In genomic region chr11:16968196-16968595, GRCh38 we compare ENCODE assay signal across 13 cellular contexts. TPM values are rescaled to one million over a fixed set of nuclear protein-coding genes. Genes with fewer than 3 reads are reported as not detected.
DNase-seq lines count a peak whose midpoint lies in the region; ATAC-seq and TF ChIP-seq lines count a peak whose summit lies in the region.
"Had no signal": no experiment of that assay in that cellular context is flagged by ENCODE, and none has a peak within 500 bp of the region (broad histone marks: within the 10 kb centered on the region; RNA-seq: fewer than 3 reads in every experiment).

No MANE protein-coding gene starts in this region.

- peaks cover 19% of the 10 kb centered on the region; the same call in 1 of the 2 replicates for H3K79me2 ChIP-seq in Loucy (ENCODE audit: insufficient read depth, low read length)
- H3K79me2 ChIP-seq in trophoblast cell (ENCODE audit: control insufficient read depth, insufficient read depth, low read length, poor library complexity), result no peaks in the 10 kb centered on the region

- in situ Hi-C loops in transverse colon (cut with MboI; ENCODE audit: low pct_ligation_motif_present in 1 of 4, low pct_unique_long_range_greater_than_20kb in 1 of 4, low sequenced_read_pairs in 3 of 4), result no loop called here

- H3K9me3 ChIP-seq in Loucy (ENCODE audit: insufficient read depth, low read depth, low read length) (no peaks in the 10 kb centered on the region), duodenal mucosa (ENCODE audit: control insufficient read depth in 1 of 2, low read length in 2 of 2) (no peaks in the 10 kb centered on the region), trophoblast cell (ENCODE audit: insufficient read depth, low read depth, low read length) (no peaks in the 10 kb centered on the region), transverse colon (no peaks in the 10 kb centered on the region)

- no peaks in the 10 kb centered on the region for H3K27me3 ChIP-seq in Loucy (ENCODE audit: insufficient read depth, low read length, poor library complexity, severe bottlenecking)
- no peaks in the 10 kb centered on the region for H3K27me3 ChIP-seq in duodenal mucosa (ENCODE audit: control insufficient read depth in 1 of 2, insufficient read depth in 2 of 2, low read length in 2 of 2)
- H3K27me3 ChIP-seq in trophoblast cell (ENCODE audit: insufficient read depth, low read length), result no peaks in the 10 kb centered on the region
- no peaks in the 10 kb centered on the region for H3K27me3 ChIP-seq in transverse colon

- TF ChIP-seq EP300 in transverse colon (IDR thresholded peaks at IDR 0.05; ENCODE audit: low read depth), result no peak

- no peaks in the 10 kb centered on the region for H3F3A ChIP-seq in Loucy (ENCODE audit: low read depth)

- no peak overlapping the region for H2BK5ac ChIP-seq in trophoblast cell (ENCODE audit: low read depth, low read length, poor library complexity)

- no peaks in the 10 kb centered on the region; the same call in 1 of the 2 replicates for H3K36me3 ChIP-seq in Loucy (ENCODE audit: insufficient read depth, low read length)
- peaks cover 0 to 3% of the 10 kb centered on the region in 2 donors for H3K36me3 ChIP-seq in duodenal mucosa (ENCODE audit: control insufficient read depth in 1 of 2, insufficient read depth in 2 of 2, low read length in 2 of 2)
- H3K36me3 ChIP-seq in trophoblast cell (ENCODE audit: control insufficient read depth in 1 of 2, insufficient read depth in 2 of 2, low read length in 2 of 2), result no peaks in the 10 kb centered on the region
- no peaks in the 10 kb centered on the region for H3K36me3 ChIP-seq in transverse colon

- no peaks in the 10 kb centered on the region for H4K20me1 ChIP-seq in Loucy (ENCODE audit: insufficient read depth, low read length, poor library complexity, severe bottlenecking)

- H3K4me2 ChIP-seq in Loucy (ENCODE audit: low read depth, low read length, poor library complexity, severe bottlenecking), result peak overlapping the region; percentile 5
- no peak overlapping the region for H3K4me2 ChIP-seq in trophoblast cell (ENCODE audit: low read length)

- no peak overlapping the region for H3K9ac ChIP-seq in Loucy (ENCODE audit: low read depth, low read length, poor library complexity, severe bottlenecking)
- H3K9ac ChIP-seq in duodenal mucosa (ENCODE audit: low read depth in 1 of 2, low read length in 2 of 2), result peak overlapping the region in 1 of 2 donors; percentile 59
- no peak overlapping the region for H3K9ac ChIP-seq in trophoblast cell (ENCODE audit: low read length)

- no peaks in the 10 kb centered on the region for H3K9me2 ChIP-seq in Loucy (replicated peaks; ENCODE audit: low read depth, low read length)

- H4K12ac ChIP-seq in trophoblast cell (ENCODE audit: low read depth, low read length), result no peak overlapping the region

- H2AK5ac ChIP-seq in trophoblast cell (ENCODE audit: low read length), result no peak overlapping the region

- no CpG with 5 or more reads among the region's 2 CpGs for WGBS in trophoblast cell (ENCODE audit: extremely low coverage, insufficient coverage, insufficient read length)
- WGBS in transverse colon (ENCODE audit: low coverage in 1 of 2), 2 donors, result 67% methylated on average over 2 of the region's 2 CpGs; no CpG with 5 or more reads in 1 of the 2 donors

- H3K4me1 ChIP-seq in Loucy (ENCODE audit: insufficient read depth, low read length, poor library complexity, severe bottlenecking) (peaks cover 43% of the 10 kb centered on the region), duodenal mucosa (ENCODE audit: control insufficient read depth in 1 of 2, insufficient read depth in 2 of 2, low read length in 2 of 2) (peaks cover 52 to 59% of the 10 kb centered on the region in 2 donors), trophoblast cell (ENCODE audit: control insufficient read depth in 1 of 2, insufficient read depth in 2 of 2, low read length in 2 of 2) (no peaks in the 10 kb centered on the region), transverse colon (peaks cover 0 to 67% (median 32%) of the 10 kb centered on the region in 4 donors)

- no peak overlapping the region for H3K4ac ChIP-seq in trophoblast cell (ENCODE audit: low read depth, low read length)

- H3K27ac ChIP-seq in duodenal mucosa (ENCODE audit: low read depth, low read length), result peak overlapping the region; percentile 24
- no peak overlapping the region for H3K27ac ChIP-seq in trophoblast cell (ENCODE audit: low read depth, low read length)
- H3K27ac ChIP-seq in transverse colon, result peak overlapping the region; percentile 77 to 81 (median 80)
- H3K27ac ChIP-seq: RWPE1 had no signal

- H2BK12ac ChIP-seq in trophoblast cell (ENCODE audit: low read length), result no peak overlapping the region

- no peak overlapping the region for H4K91ac ChIP-seq in trophoblast cell (ENCODE audit: low read depth, low read length)

- H3K18ac ChIP-seq in trophoblast cell (ENCODE audit: low read length), result no peak overlapping the region

- H3K23ac ChIP-seq in trophoblast cell (ENCODE audit: low read length), result no peak overlapping the region

- TF ChIP-seq CTCF in Loucy (conservative IDR thresholded peaks at IDR 0.05; ENCODE audit: low read length) (no peak), transverse colon (IDR thresholded peaks at IDR 0.05) (no peak)

- ATAC-seq in HG02759 (IDR thresholded peaks at IDR 0.05; ENCODE audit: unreplicated experiment), result no peak
- no peak for ATAC-seq in GM19324 (IDR thresholded peaks at IDR 0.05; ENCODE audit: low FRiP score, unreplicated experiment)

- no peaks in the 10 kb centered on the region for H3K79me1 ChIP-seq in trophoblast cell (ENCODE audit: low read length)

- H2AFZ ChIP-seq in Loucy (ENCODE audit: low read length) (no peak overlapping the region), trophoblast cell (ENCODE audit: insufficient read depth, low read length, poor library complexity) (no peak overlapping the region)

- TF ChIP-seq POLR2A in transverse colon (IDR thresholded peaks at IDR 0.05), result no peak

- no peak overlapping the region for H2BK120ac ChIP-seq in trophoblast cell (ENCODE audit: insufficient read depth, low read length, poor library complexity)

- DNase-seq in trophoblast cell, result no peak
- DNase-seq in transverse colon, result no peak
- no peak for DNase-seq in activated effector memory CD4-positive, alpha-beta T cell treated with anti-CD3 and anti-CD28 coated beads, Interleukin-2, amount 50 U/mL, for 16 hours
- DNase-seq: MV-4-11, NCI-H1417 treated with DMSO at 0.1 percent for 48 hours, NCI-H2171 treated with DMSO at 0.1 percent for 48 hours, NCI-H446 treated with DMSO at 0.1 percent for 48 hours, NCI-H748 treated with DMSO at 0.1 percent for 48 hours had no signal

- intact Hi-C loops in transverse colon (cut with DNase I; ENCODE audit: low total_unique reads), result no loop called here

- H3K4me3 ChIP-seq in Loucy (ENCODE audit: low read length, poor library complexity, severe bottlenecking) (no peak overlapping the region), duodenal mucosa (ENCODE audit: low read depth in 1 of 2, low read length in 2 of 2) (no peak overlapping the region), trophoblast cell (ENCODE audit: low read depth, low read length) (peak overlapping the region; percentile 6), transverse colon (no peak overlapping the region)

- H3K14ac ChIP-seq in trophoblast cell (ENCODE audit: low read length), result no peak overlapping the region

- H4K8ac ChIP-seq in trophoblast cell (ENCODE audit: low read depth, low read length), result no peak overlapping the region

RNA-seq across cellular contexts. Expression of gene PLEKHA7, which starts 46.0 kb away (rescaled TPM):
- polyA plus RNA-seq in trophoblast cell (2013), result 33.1 and 34.0 TPM in 2 replicates
- 100 to 1,000 TPM; 109 to 243 (median 114) TPM for total RNA-seq in transverse colon
